10 cellular contexts compared by ENCODE assay signal in genomic region chr3:12886106-12886679, GRCh38. TPM values are rescaled to one million over a fixed set of nuclear protein-coding genes. Genes with fewer than 3 reads are reported as not detected.
DNase-seq lines count a peak whose midpoint lies in the region; ATAC-seq, FAIRE-seq and TF ChIP-seq lines count a peak whose summit lies in the region.
"Had no signal": no experiment of that assay in that cellular context is flagged by ENCODE, and none has a peak within 500 bp of the region (broad histone marks: within the 10 kb centered on the region; RNA-seq: fewer than 3 reads in every experiment).

No MANE protein-coding gene starts in this region.

- no peaks in the 10 kb centered on the region for H3K9me3 Mint-ChIP-seq in CD4-positive, alpha-beta memory T cell
- H3K9me3 Mint-ChIP-seq in IgD-negative memory B cell, result no peaks in the 10 kb centered on the region

- no peaks in the 10 kb centered on the region for H3K36me3 ChIP-seq in CD4-positive, alpha-beta memory T cell (ENCODE audit: insufficient read depth, low read length)
- no peaks in the 10 kb centered on the region for H3K36me3 ChIP-seq in mucosa of descending colon (ENCODE audit: low read depth)

- H3K4me3 Mint-ChIP-seq in CD4-positive, alpha-beta memory T cell, result peak overlapping the region; percentile 33 to 63 (median 46)
- peak overlapping the region; percentile 1 to 94 (median 80) for H3K4me3 Mint-ChIP-seq in IgD-negative memory B cell

- H3K27ac Mint-ChIP-seq in CD4-positive, alpha-beta memory T cell, result no peak overlapping the region
- no peak overlapping the region for H3K27ac Mint-ChIP-seq in IgD-negative memory B cell

- H3K36me3 Mint-ChIP-seq in CD4-positive, alpha-beta memory T cell, result no peaks in the 10 kb centered on the region
- no peaks in the 10 kb centered on the region for H3K36me3 Mint-ChIP-seq in IgD-negative memory B cell

- ATAC-seq in GM19023 (IDR thresholded peaks at IDR 0.05; ENCODE audit: unreplicated experiment) (peak; percentile 51), mucosa of descending colon (peak; percentile 55), Right ventricle myocardium superior (ENCODE audit: poor library complexity) (no peak)

- intact Hi-C loops in CD4-positive, alpha-beta memory T cell (cut with micrococcal nuclease), result no loop called here
- intact Hi-C loops in mucosa of descending colon (cut with DNase I, micrococcal nuclease) (no loop called here), Right ventricle myocardium superior (cut with DNase I) (no loop called here)

- POLR2A ChIA-PET in CD4-positive, alpha-beta memory T cell (lab: Charles Lee; ENCODE audit: partially characterized antibody), result interaction anchor here (0.9 kb wide), 1 partner anchor 11 kb away, joined by 3 read pairs; no protein-coding TSS in a partner anchor

- TF ChIP-seq CTCF in mucosa of descending colon (IDR thresholded peaks at IDR 0.05) (no peak), D721Med (IDR thresholded peaks at IDR 0.05; ENCODE audit: insufficient read depth, missing control alignments) (no peak)

- CTCF ChIA-PET in CD4-positive, alpha-beta memory T cell (lab: Charles Lee; ENCODE audit: partially characterized antibody), result interaction anchor here (0.7 to 4.2 kb wide), 3 partner anchors 12 to 751 kb away, joined by 3 to 20 read pairs (median 3); no protein-coding TSS in a partner anchor

- H3K4me3 ChIP-seq in CD4-positive, alpha-beta memory T cell (ENCODE audit: low read length in 2 of 2), result no peak overlapping the region
- no peak overlapping the region for H3K4me3 ChIP-seq in mucosa of descending colon

- no peak overlapping the region for H3K27ac ChIP-seq in CD4-positive, alpha-beta memory T cell (ENCODE audit: low read depth, low read length)

- FAIRE-seq in D721Med (lab: Jason Lieb, UNC), result no peak

- H3K9me3 ChIP-seq in CD4-positive, alpha-beta memory T cell (ENCODE audit: control insufficient read depth in 1 of 2, low read length in 2 of 2), result no peaks in the 10 kb centered on the region
- no peaks in the 10 kb centered on the region for H3K9me3 ChIP-seq in mucosa of descending colon

- peaks cover 11% of the 10 kb centered on the region for H3K4me1 ChIP-seq in CD4-positive, alpha-beta memory T cell (ENCODE audit: insufficient read depth, low read length)
- no peaks in the 10 kb centered on the region for H3K4me1 ChIP-seq in mucosa of descending colon (ENCODE audit: low read depth)

- no peak for DNase-seq in CD4-positive, alpha-beta memory T cell
- no peak for DNase-seq in mucosa of descending colon
- no peak for DNase-seq in D721Med (ENCODE audit: insufficient read length, low spot score)
- DNase-seq in HuH-7 (ENCODE audit: low spot score), result no peak
- DNase-seq in AG20443 (ENCODE audit: low spot score), result no peak
- no peak for DNase-seq in Right ventricle myocardium superior
- DNase-seq: Calu3, NCI-H510A had no signal

- no peaks in the 10 kb centered on the region for H3K27me3 ChIP-seq in CD4-positive, alpha-beta memory T cell (ENCODE audit: insufficient read depth, low read length)

- H3K4me1 Mint-ChIP-seq in CD4-positive, alpha-beta memory T cell, result peaks cover 9 to 14% (median 12%) of the 10 kb centered on the region in 4 donors
- H3K4me1 Mint-ChIP-seq in IgD-negative memory B cell, result peaks cover 24 to 28% (median 27%) of the 10 kb centered on the region in 3 donors

- H3K27me3 Mint-ChIP-seq in CD4-positive, alpha-beta memory T cell, result peaks cover 28 to 32% of the 10 kb centered on the region in 2 donors
- H3K27me3 Mint-ChIP-seq in IgD-negative memory B cell, result peaks cover 20% of the 10 kb centered on the region

RNA-seq across cellular contexts. Expression of gene RPL32, which starts 44.8 kb away (rescaled TPM):
- 1,000 to 10,000 TPM; 3,446 to 3,480 TPM for total RNA-seq in CD4-positive, alpha-beta memory T cell
- polyA plus RNA-seq in CD4-positive, alpha-beta memory T cell, result 1,000 to 10,000 TPM; 2,040 to 3,234 TPM
- 3,703 TPM for polyA plus RNA-seq in IgD-negative memory B cell
- total RNA-seq in mucosa of descending colon (1,000 to 10,000 TPM; 1,042 to 1,233 (median 1,185) TPM), Right ventricle myocardium superior (868 TPM)
